ENCODE assay signal across 38 cellular contexts in genomic region chr5:91319667-91320066, GRCh38.
"Had no signal": no experiment of that assay in that cellular context is flagged by ENCODE, and none has a peak within 500 bp of the region (broad histone marks: within the 10 kb centered on the region; RNA-seq: fewer than 3 reads in every experiment).

No MANE protein-coding gene starts in this region.

- H3K4me1 Mint-ChIP-seq: brain had no signal

- H3K36me3 ChIP-seq: ascending aorta, cardiac muscle cell had no signal

- H3K27me3 ChIP-seq: ascending aorta, cardiac muscle cell had no signal

- ATAC-seq: activated CD8-positive, alpha-beta T cell treated with anti-CD3 and anti-CD28 coated beads for 36 hours; activated naive CD8-positive, alpha-beta T cell treated with anti-CD3 and anti-CD28 coated beads, Interleukin-2, amount 50 U/mL, for 24 hours had no signal

- H3K4me3 ChIP-seq: ascending aorta, cardiac muscle cell had no signal

- H3K27me3 Mint-ChIP-seq: activated CD4-positive, alpha-beta memory T cell treated with anti-CD3 and anti-CD28 coated beads for 36 hours; activated CD4-positive, alpha-beta T cell treated with anti-CD3 and anti-CD28 coated beads, Interleukin-2, amount 10 ng/mL, durations not matched to agents 24 days and 14 days; activated CD8-positive, alpha-beta T cell treated with anti-CD3 and anti-CD28 coated beads for 36 hours; activated naive CD4-positive, alpha-beta T cell treated with anti-CD3 and anti-CD28 coated beads, Interleukin-2, amount 50 U/mL, for 24 hours; activated naive CD8-positive, alpha-beta T cell; activated naive CD8-positive, alpha-beta T cell treated with anti-CD3 and anti-CD28 coated beads, Interleukin-2, amount 10 ng/mL, durations not matched to agents 7 days and 5 days; activated naive CD8-positive, alpha-beta T cell treated with anti-CD3 and anti-CD28 coated beads, Interleukin-2, amount 50 U/mL, for 24 hours; central memory CD8-positive, alpha-beta T cell had no signal

- H3K4me1 ChIP-seq: ascending aorta had no signal

- FAIRE-seq: bronchial epithelial cell, TTC549 had no signal

- H3K9me3 ChIP-seq: ascending aorta had no signal

- H3K27ac Mint-ChIP-seq: activated B cell treated with CpG ODN at 0.5 μM for 24 hours; activated CD4-positive, alpha-beta memory T cell treated with anti-CD3 and anti-CD28 coated beads for 36 hours; activated CD4-positive, alpha-beta T cell treated with anti-CD3 and anti-CD28 coated beads, Interleukin-2, amount 10 ng/mL, durations not matched to agents 24 days and 14 days; activated CD8-positive, alpha-beta T cell treated with anti-CD3 and anti-CD28 coated beads for 36 hours; activated naive CD4-positive, alpha-beta T cell treated with anti-CD3 and anti-CD28 coated beads, Interleukin-2, amount 10 ng/mL, durations not matched to agents 7 days and 5 days; activated naive CD4-positive, alpha-beta T cell treated with anti-CD3 and anti-CD28 coated beads, Interleukin-2, amount 50 U/mL, for 24 hours; activated naive CD8-positive, alpha-beta T cell; activated naive CD8-positive, alpha-beta T cell treated with anti-CD3 and anti-CD28 coated beads, Interleukin-2, amount 10 ng/mL, durations not matched to agents 7 days and 5 days; activated naive CD8-positive, alpha-beta T cell treated with anti-CD3 and anti-CD28 coated beads, Interleukin-2, amount 50 U/mL, for 24 hours; activated T-helper 1 cell treated with anti-CD3 and anti-CD28 coated beads, Interleukin-12 subunit alpha, Interleukin-12 subunit beta, Interleukin-2, Interleukin-4 antibody, amounts not matched to agents 30 ng/mL and 10 ng/mL and 1 ng/mL, durations not matched to agents 14 hours and 24 hours and 36 hours; activated T-helper 2 cell treated with anti-CD3 and anti-CD28 coated beads, Interferon-gamma antibody, Interleukin-2, Interleukin-4, amounts not matched to agents 10 μg/mL and 5 μg/mL and 100 μg/mL, durations not matched to agents 14 hours and 24 hours and 36 hours; brain; T-helper 1 cell treated with Interleukin-12 subunit alpha and Interleukin-12 subunit beta and Interleukin-4 antibody, amounts not matched to agents 30 μg/mL and 1 μg/mL, for 36 hours; T-helper 2 cell treated with Interferon-gamma antibody and Interleukin-4, amounts not matched to agents 5 μg/mL and 100 μg/mL, for 36 hours had no signal

- H3K4me3 Mint-ChIP-seq: activated B cell treated with CpG ODN at 0.5 μM for 24 hours; activated CD4-positive, alpha-beta memory T cell treated with anti-CD3 and anti-CD28 coated beads for 36 hours; activated CD4-positive, alpha-beta T cell treated with anti-CD3 and anti-CD28 coated beads, Interleukin-2, amount 10 ng/mL, durations not matched to agents 24 days and 14 days; activated CD8-positive, alpha-beta T cell treated with anti-CD3 and anti-CD28 coated beads for 36 hours; activated naive CD4-positive, alpha-beta T cell treated with anti-CD3 and anti-CD28 coated beads, Interleukin-2, amount 10 ng/mL, durations not matched to agents 7 days and 5 days; activated naive CD4-positive, alpha-beta T cell treated with anti-CD3 and anti-CD28 coated beads, Interleukin-2, amount 50 U/mL, for 24 hours; activated naive CD8-positive, alpha-beta T cell; activated naive CD8-positive, alpha-beta T cell treated with anti-CD3 and anti-CD28 coated beads, Interleukin-2, amount 10 ng/mL, durations not matched to agents 7 days and 5 days; activated naive CD8-positive, alpha-beta T cell treated with anti-CD3 and anti-CD28 coated beads, Interleukin-2, amount 50 U/mL, for 24 hours; activated T-helper 1 cell treated with anti-CD3 and anti-CD28 coated beads, Interleukin-12 subunit alpha, Interleukin-12 subunit beta, Interleukin-2, Interleukin-4 antibody, amounts not matched to agents 30 ng/mL and 10 ng/mL and 1 ng/mL, durations not matched to agents 14 hours and 24 hours and 36 hours; brain; central memory CD8-positive, alpha-beta T cell; T-helper 1 cell treated with Interleukin-12 subunit alpha and Interleukin-12 subunit beta and Interleukin-4 antibody, amounts not matched to agents 30 μg/mL and 1 μg/mL, for 36 hours; T-helper 2 cell treated with Interferon-gamma antibody and Interleukin-4, amounts not matched to agents 5 μg/mL and 100 μg/mL, for 36 hours had no signal

- H3K9me3 Mint-ChIP-seq: activated B cell treated with CpG ODN at 0.5 μM for 24 hours; activated CD4-positive, alpha-beta memory T cell treated with anti-CD3 and anti-CD28 coated beads for 36 hours; activated CD8-positive, alpha-beta T cell treated with anti-CD3 and anti-CD28 coated beads for 36 hours; activated naive CD4-positive, alpha-beta T cell treated with anti-CD3 and anti-CD28 coated beads, Interleukin-2, amount 10 ng/mL, durations not matched to agents 7 days and 5 days; activated naive CD4-positive, alpha-beta T cell treated with anti-CD3 and anti-CD28 coated beads, Interleukin-2, amount 50 U/mL, for 24 hours; activated naive CD8-positive, alpha-beta T cell treated with anti-CD3 and anti-CD28 coated beads, Interleukin-2, amount 10 ng/mL, durations not matched to agents 7 days and 5 days; activated naive CD8-positive, alpha-beta T cell treated with anti-CD3 and anti-CD28 coated beads, Interleukin-2, amount 50 U/mL, for 24 hours; activated T-helper 1 cell treated with anti-CD3 and anti-CD28 coated beads, Interleukin-12 subunit alpha, Interleukin-12 subunit beta, Interleukin-2, Interleukin-4 antibody, amounts not matched to agents 30 ng/mL and 10 ng/mL and 1 ng/mL, durations not matched to agents 14 hours and 24 hours and 36 hours; activated T-helper 2 cell treated with anti-CD3 and anti-CD28 coated beads, Interferon-gamma antibody, Interleukin-2, Interleukin-4, amounts not matched to agents 10 μg/mL and 5 μg/mL and 100 μg/mL, durations not matched to agents 14 hours and 24 hours and 36 hours; central memory CD8-positive, alpha-beta T cell; T-helper 1 cell treated with Interleukin-12 subunit alpha and Interleukin-12 subunit beta and Interleukin-4 antibody, amounts not matched to agents 30 μg/mL and 1 μg/mL, for 36 hours; T-helper 2 cell treated with Interferon-gamma antibody and Interleukin-4, amounts not matched to agents 5 μg/mL and 100 μg/mL, for 36 hours had no signal

- H3K27ac ChIP-seq: ascending aorta, cardiac muscle cell, VCaP had no signal

- DNase-seq: activated B cell treated with CpG ODN at 0.5 μM for 24 hours; activated CD4-positive, alpha-beta memory T cell treated with anti-CD3 and anti-CD28 coated beads for 36 hours; activated CD4-positive, alpha-beta T cell treated with anti-CD3 and anti-CD28 coated beads for 4 hours; activated CD4-positive, alpha-beta T cell treated with anti-CD3 and anti-CD28 coated beads, Interleukin-2, amount 10 ng/mL, durations not matched to agents 24 days and 14 days; activated CD4-positive, alpha-beta T cell treated with anti-CD3 and anti-CD28 coated beads, Interleukin-2, amount 50 U/mL, for 1 hour; activated CD4-positive, alpha-beta T cell treated with anti-CD3 and anti-CD28 coated beads, Interleukin-2, amount 50 U/mL, for 4 hours; activated CD4-positive, CD25-positive, alpha-beta regulatory T cell treated with anti-CD3 and anti-CD28 coated beads, Interleukin-2, amount 50 U/mL, for 72 hours; activated CD8-positive, alpha-beta memory T cell treated with anti-CD3 and anti-CD28 coated beads, Interleukin-2, amount 50 U/mL, for 4 hours; activated CD8-positive, alpha-beta T cell treated with anti-CD3 and anti-CD28 coated beads for 36 hours; activated effector memory CD4-positive, alpha-beta T cell treated with Interleukin-2 at 50 U/mL for 16 hours; activated gamma-delta T cell; activated naive CD4-positive, alpha-beta T cell treated with anti-CD3 and anti-CD28 coated beads, Interleukin-2, amount 10 ng/mL, durations not matched to agents 7 days and 5 days; activated naive CD4-positive, alpha-beta T cell treated with Interleukin-2 at 50 U/mL for 16 hours; activated naive CD8-positive, alpha-beta T cell treated with anti-CD3 and anti-CD28 coated beads, Interleukin-2, amount 10 ng/mL, durations not matched to agents 7 days and 5 days; activated naive CD8-positive, alpha-beta T cell treated with anti-CD3 and anti-CD28 coated beads, Interleukin-2, amount 50 U/mL, for 24 hours; activated T-cell treated with anti-CD3 and anti-CD28 coated beads for 4 hours; activated T-cell treated with anti-CD3 and anti-CD28 coated beads, Interleukin-2, amount 50 U/mL, for 1 hour; activated T-cell treated with anti-CD3 and anti-CD28 coated beads, Interleukin-2, amount 50 U/mL, for 48 hours; amygdala; anterior cingulate cortex; caudate nucleus; cerebellar nuclear complex; T-helper 1 cell; T-helper 2 cell; T-helper 9 cell had no signal

- H3K36me3 Mint-ChIP-seq: activated CD4-positive, alpha-beta memory T cell treated with anti-CD3 and anti-CD28 coated beads for 36 hours; activated naive CD4-positive, alpha-beta T cell treated with anti-CD3 and anti-CD28 coated beads, Interleukin-2, amount 10 ng/mL, durations not matched to agents 7 days and 5 days; activated naive CD4-positive, alpha-beta T cell treated with anti-CD3 and anti-CD28 coated beads, Interleukin-2, amount 50 U/mL, for 24 hours; activated naive CD8-positive, alpha-beta T cell; activated naive CD8-positive, alpha-beta T cell treated with anti-CD3 and anti-CD28 coated beads, Interleukin-2, amount 10 ng/mL, durations not matched to agents 7 days and 5 days; brain had no signal
